ENCODE assay signal across 33 cellular contexts in genomic region chr16:78242231-78242630, GRCh38.
DNase-seq lines count a peak whose midpoint lies in the region; ATAC-seq, FAIRE-seq and TF ChIP-seq lines count a peak whose summit lies in the region.
"Had no signal": no experiment of that assay in that cellular context is flagged by ENCODE, and none has a peak within 500 bp of the region (broad histone marks: within the 10 kb centered on the region; RNA-seq: fewer than 3 reads in every experiment).

No MANE protein-coding gene starts in this region.

- TF ChIP-seq CTCF in IMR-90 (conservative IDR thresholded peaks at IDR 0.05; ENCODE audit: low read depth, low read length): no peak

- H2BK5ac ChIP-seq in IMR-90 (ENCODE audit: low read depth, low read length, poor library complexity, severe bottlenecking) (no peak overlapping the region), mesenchymal stem cell (ENCODE audit: low read depth, low read length, poor library complexity, severe bottlenecking) (peak overlapping the region; percentile 76)

- no peak overlapping the region for H4K5ac ChIP-seq in IMR-90 (ENCODE audit: low read depth, low read length)

- no peak overlapping the region for H3K27ac Mint-ChIP-seq in CD8-positive, alpha-beta memory T cell
- H3K27ac Mint-ChIP-seq: activated CD4-positive, alpha-beta T cell treated with anti-CD3 and anti-CD28 coated beads, Interleukin-2, amount 10 ng/mL, durations not matched to agents 24 days and 14 days; H9; stimulated activated naive CD8-positive, alpha-beta T cell treated with anti-CD3 and anti-CD28 coated beads, Interleukin-15, Interleukin-2, amounts not matched to agents 100 ng/mL and 50 ng/mL, for 24 hours had no signal

- H3K4me3 Mint-ChIP-seq in CD8-positive, alpha-beta memory T cell: no peak overlapping the region
- H3K4me3 Mint-ChIP-seq: activated CD4-positive, alpha-beta T cell treated with anti-CD3 and anti-CD28 coated beads, Interleukin-2, amount 10 ng/mL, durations not matched to agents 24 days and 14 days; activated T-cell treated with anti-CD3 and anti-CD28 coated beads, Interleukin-2, amount 50 U/mL, for 4 hours; H9; neural crest cell; stimulated activated naive CD8-positive, alpha-beta T cell treated with anti-CD3 and anti-CD28 coated beads, Interleukin-15, Interleukin-2, amounts not matched to agents 100 ng/mL and 50 ng/mL, for 24 hours had no signal

- H3K27ac ChIP-seq in IMR-90 (ENCODE audit: insufficient read depth, low read length) (no peak overlapping the region), mesenchymal stem cell (ENCODE audit: low read length, poor library complexity, severe bottlenecking) (peak overlapping the region; percentile 86), skeletal muscle tissue (ENCODE audit: low read depth, low read length) (peak overlapping the region; percentile 30)
- no peak overlapping the region for H3K27ac ChIP-seq in CD8-positive, alpha-beta memory T cell (ENCODE audit: low read depth, low read length)
- H3K27ac ChIP-seq: parathyroid adenoma, right atrium auricular region, thoracic aorta, uterus had no signal

- H2AFZ ChIP-seq in IMR-90 (replicated peaks; ENCODE audit: low read length, poor library complexity) (no peak overlapping the region), mesenchymal stem cell (ENCODE audit: low read depth, low read length) (no peak overlapping the region)
- H2AFZ ChIP-seq: parathyroid adenoma had no signal

- H3K4me3 ChIP-seq in IMR-90 (ENCODE audit: insufficient read depth, low read depth, low read length) (no peak overlapping the region), mesenchymal stem cell (ENCODE audit: insufficient read depth in 1 of 2, low read depth in 1 of 2, low read length in 2 of 2) (no peak overlapping the region), skeletal muscle tissue (ENCODE audit: low read length in 3 of 3) (no peak overlapping the region)
- H3K4me3 ChIP-seq in CD8-positive, alpha-beta memory T cell (ENCODE audit: low read length): no peak overlapping the region
- H3K4me3 ChIP-seq: right atrium auricular region, thoracic aorta, uterus had no signal

- H3K14ac ChIP-seq in IMR-90 (replicated peaks; ENCODE audit: low read depth, low read length) (no peak overlapping the region), mesenchymal stem cell (ENCODE audit: low read length in 2 of 2) (no peak overlapping the region)

- no peak for TF ChIP-seq POLR2A in IMR-90 (IDR thresholded peaks at IDR 0.05; ENCODE audit: low read depth, low read length)

- H3K23ac ChIP-seq in IMR-90 (ENCODE audit: low read depth, low read length) (no peak overlapping the region), mesenchymal stem cell (ENCODE audit: low read length in 2 of 2) (no peak overlapping the region)

- in situ Hi-C loops in IMR-90 (cut with MboI; ENCODE audit: low sequenced_read_pairs): no loop called here

- peak; percentile 58 for FAIRE-seq in islet of Langerhans (lab: Jason Lieb, UNC)
- FAIRE-seq: astrocyte, GM12892 had no signal

- H3K9me3 Mint-ChIP-seq in CD8-positive, alpha-beta memory T cell: peaks cover 0 to 2% (median 0%) of the 10 kb centered on the region in 5 donors
- H3K9me3 Mint-ChIP-seq: activated CD4-positive, alpha-beta T cell treated with anti-CD3 and anti-CD28 coated beads, Interleukin-2, amount 10 ng/mL, durations not matched to agents 24 days and 14 days; activated T-cell treated with anti-CD3 and anti-CD28 coated beads, Interleukin-2, amount 50 U/mL, for 4 hours; H9; neural crest cell; stimulated activated naive CD8-positive, alpha-beta T cell treated with anti-CD3 and anti-CD28 coated beads, Interleukin-15, Interleukin-2, amounts not matched to agents 100 ng/mL and 50 ng/mL, for 24 hours had no signal

- no peaks in the 10 kb centered on the region; the same call in 1 of the 2 replicates for H3K27me3 ChIP-seq in IMR-90 (ENCODE audit: control insufficient read depth, insufficient read depth, low read length)
- no peaks in the 10 kb centered on the region for H3K27me3 ChIP-seq in mesenchymal stem cell (ENCODE audit: control insufficient read depth in 1 of 2, insufficient read depth in 1 of 2, low read length in 2 of 2)
- H3K27me3 ChIP-seq in skeletal muscle tissue (ENCODE audit: control insufficient read depth in 3 of 3, insufficient read depth in 3 of 3, low read length in 3 of 3): no peaks in the 10 kb centered on the region
- no peaks in the 10 kb centered on the region for H3K27me3 ChIP-seq in CD8-positive, alpha-beta memory T cell (ENCODE audit: insufficient read depth, low read length, poor library complexity, severe bottlenecking)
- H3K27me3 ChIP-seq: BE2C, right atrium auricular region, uterus had no signal

- no CpG with 5 or more reads among the region's 5 CpGs for WGBS in IMR-90 (ENCODE audit: extremely low coverage in 2 of 2, insufficient read length in 1 of 2), 2 experiments
- 57% methylated on average over 4 of the region's 5 CpGs for WGBS in mesenchymal stem cell

- H3K18ac ChIP-seq in IMR-90 (ENCODE audit: low read depth, low read length) (no peak overlapping the region), mesenchymal stem cell (ENCODE audit: low read depth in 1 of 2, low read length in 2 of 2) (no peak overlapping the region)

- no peak overlapping the region for H2BK15ac ChIP-seq in IMR-90 (ENCODE audit: low read depth, low read length)
- no peak overlapping the region for H2BK15ac ChIP-seq in mesenchymal stem cell (ENCODE audit: low read depth, poor library complexity, severe bottlenecking)

- H4K91ac ChIP-seq in IMR-90 (ENCODE audit: insufficient read depth, low read depth, low read length) (no peak overlapping the region), mesenchymal stem cell (ENCODE audit: low read length) (no peak overlapping the region)

- H4K8ac ChIP-seq in IMR-90 (ENCODE audit: low read depth in 2 of 2, low read length in 2 of 2) (no peak overlapping the region), mesenchymal stem cell (ENCODE audit: low read length) (no peak overlapping the region)

- no peaks in the 10 kb centered on the region for H4K20me1 ChIP-seq in IMR-90 (ENCODE audit: insufficient read depth, low read length)

- H3K36me3 Mint-ChIP-seq in CD8-positive, alpha-beta memory T cell: peaks cover 0 to 6% (median 5%) of the 10 kb centered on the region in 3 donors

- ATAC-seq in IMR-90 (ENCODE audit: low read depth) (peak; percentile 29; the same call in 1 of the 2 replicates), GM21390 (IDR thresholded peaks at IDR 0.05; ENCODE audit: unreplicated experiment) (no peak)
- ATAC-seq: activated T-cell treated with anti-CD3 and anti-CD28 coated beads, Interleukin-2, amount 50 U/mL, for 4 hours; esophagus mucosa had no signal

- H2AK5ac ChIP-seq in IMR-90 (ENCODE audit: low read depth, low read length) (no peak overlapping the region), mesenchymal stem cell (ENCODE audit: low read length, severe bottlenecking) (peak overlapping the region; percentile 33)

- H3K36me3 ChIP-seq in IMR-90 (ENCODE audit: control insufficient read depth, insufficient read depth, low read length): no peaks in the 10 kb centered on the region
- H3K36me3 ChIP-seq in mesenchymal stem cell (ENCODE audit: control insufficient read depth in 1 of 2, insufficient read depth in 2 of 2, low read depth in 1 of 2, low read length in 2 of 2): peaks cover 0 to 3% of the 10 kb centered on the region in 2 experiments
- no peaks in the 10 kb centered on the region for H3K36me3 ChIP-seq in skeletal muscle tissue (ENCODE audit: control insufficient read depth in 3 of 3, insufficient read depth in 3 of 3, low read length in 3 of 3)
- no peaks in the 10 kb centered on the region for H3K36me3 ChIP-seq in CD8-positive, alpha-beta memory T cell (ENCODE audit: insufficient read depth, low read length)
- H3K36me3 ChIP-seq: BE2C, right atrium auricular region, thoracic aorta, uterus had no signal

- H3K79me1 ChIP-seq in IMR-90 (ENCODE audit: low read depth in 1 of 2, low read length in 2 of 2) (no peaks in the 10 kb centered on the region), mesenchymal stem cell (replicated peaks; ENCODE audit: low read length, poor library complexity, severe bottlenecking) (peaks cover 4% of the 10 kb centered on the region)

- no peak overlapping the region for H3K56ac ChIP-seq in IMR-90 (ENCODE audit: extremely low read depth, insufficient read depth, low read length)

- no peak for DNase-seq in IMR-90
- DNase-seq in mesenchymal stem cell: no peak
- DNase-seq in NCI-H2171 (lab: John Stamatoyannopoulos, UW): no peak
- no peak for DNase-seq in CD8-positive, alpha-beta memory T cell
- no peak for DNase-seq in NCI-H510A (lab: John Stamatoyannopoulos, UW)
- DNase-seq: activated CD4-positive, alpha-beta T cell treated with anti-CD3 and anti-CD28 coated beads, Interleukin-2, amount 10 ng/mL, durations not matched to agents 24 days and 14 days; activated T-cell treated with anti-CD3 and anti-CD28 coated beads, Interleukin-2, amount 50 U/mL, for 4 hours; BE2C; caudate nucleus; cortex of kidney; effector memory CD4-positive, alpha-beta T cell; foreskin fibroblast; H9; Karpas-422; NCI-H1417 treated with DMSO at 0.1 percent for 48 hours; NCI-H2081 treated with DMSO at 0.1 percent for 48 hours; NCI-H345; NCI-H82; stimulated activated CD8-positive, alpha-beta memory T cell treated with anti-CD3 and anti-CD28 coated beads, Interleukin-4, amount 100 ng/mL, for 48 hours; SW 1271; T-helper 9 cell; uterus had no signal

- no peak overlapping the region for H2BK120ac ChIP-seq in IMR-90 (ENCODE audit: low read depth, low read length)
- no peak overlapping the region for H2BK120ac ChIP-seq in mesenchymal stem cell (ENCODE audit: low read depth, low read length)

- intact Hi-C loops in IMR-90 (cut with micrococcal nuclease): no loop called here

- no peaks in the 10 kb centered on the region for H3K9me1 ChIP-seq in IMR-90 (ENCODE audit: insufficient read depth, low read length)

- no peak for TF ChIP-seq RAD21 in IMR-90 (IDR thresholded peaks at IDR 0.05; ENCODE audit: low read length)

- peaks cover 2% of the 10 kb centered on the region; the same call in 1 of the 2 replicates for H3K9me3 ChIP-seq in IMR-90 (ENCODE audit: control insufficient read depth, insufficient read depth, low read length)
- no peaks in the 10 kb centered on the region for H3K9me3 ChIP-seq in mesenchymal stem cell (ENCODE audit: control insufficient read depth, low read length)
- no peaks in the 10 kb centered on the region for H3K9me3 ChIP-seq in skeletal muscle tissue (ENCODE audit: control insufficient read depth in 3 of 3, low read length in 3 of 3)
- no peaks in the 10 kb centered on the region for H3K9me3 ChIP-seq in CD8-positive, alpha-beta memory T cell (ENCODE audit: low read length)
- H3K9me3 ChIP-seq: BE2C, right atrium auricular region, thoracic aorta, uterus had no signal

- no peak overlapping the region for H2BK20ac ChIP-seq in IMR-90 (ENCODE audit: low read depth, low read length)

- no peak overlapping the region for H2BK12ac ChIP-seq in mesenchymal stem cell (ENCODE audit: low read length in 2 of 2)

- POLR2A ChIA-PET in IMR-90 (lab: Charles Lee; ENCODE audit: unreplicated experiment): interaction anchor here (0.6 kb wide), 1 partner anchor 13 kb away, joined by 4 read pairs; no protein-coding TSS in a partner anchor
- POLR2A ChIA-PET in CD8-positive, alpha-beta memory T cell (lab: Charles Lee): no interaction called here

- CTCF ChIA-PET in IMR-90 (lab: Yijun Ruan, JAX): no interaction called here
- CTCF ChIA-PET in CD8-positive, alpha-beta memory T cell (lab: Charles Lee): no interaction called here

- H3K4me1 ChIP-seq in IMR-90 (ENCODE audit: control insufficient read depth, insufficient read depth, low read length) (no peaks in the 10 kb centered on the region), mesenchymal stem cell (ENCODE audit: control insufficient read depth, insufficient read depth, low read depth, low read length) (peaks cover 23% of the 10 kb centered on the region), skeletal muscle tissue (ENCODE audit: control insufficient read depth in 3 of 3, insufficient read depth in 3 of 3, low read length in 3 of 3) (peaks cover 9 to 23% (median 15%) of the 10 kb centered on the region in 3 donors)
- H3K4me1 ChIP-seq in CD8-positive, alpha-beta memory T cell (ENCODE audit: insufficient read depth, low read length): no peaks in the 10 kb centered on the region
- H3K4me1 ChIP-seq: BE2C, parathyroid adenoma, right atrium auricular region, uterus had no signal

- H3K9ac ChIP-seq in IMR-90 (ENCODE audit: low read depth, low read length) (no peak overlapping the region), mesenchymal stem cell (ENCODE audit: low read length) (no peak overlapping the region), skeletal muscle tissue (ENCODE audit: low read depth in 1 of 3, low read length in 3 of 3) (no peak overlapping the region)
- H3K9ac ChIP-seq: parathyroid adenoma had no signal

- H3K4ac ChIP-seq in IMR-90 (ENCODE audit: low read depth, low read length): no peak overlapping the region
- no peak overlapping the region for H3K4ac ChIP-seq in mesenchymal stem cell (ENCODE audit: low read depth in 1 of 2, low read length in 2 of 2)

- no peak overlapping the region for H2AK9ac ChIP-seq in IMR-90 (replicated peaks; ENCODE audit: low read depth, low read length, poor library complexity)

- no peaks in the 10 kb centered on the region for H3K4me1 Mint-ChIP-seq in CD8-positive, alpha-beta memory T cell
- H3K4me1 Mint-ChIP-seq: activated CD4-positive, alpha-beta T cell treated with anti-CD3 and anti-CD28 coated beads, Interleukin-2, amount 10 ng/mL, durations not matched to agents 24 days and 14 days had no signal

- no peak overlapping the region for H3K4me2 ChIP-seq in IMR-90 (ENCODE audit: low read depth, low read length)
- H3K4me2 ChIP-seq in mesenchymal stem cell (ENCODE audit: low read length, poor library complexity, severe bottlenecking): no peak overlapping the region

- no peaks in the 10 kb centered on the region for H3K27me3 Mint-ChIP-seq in CD8-positive, alpha-beta memory T cell
- H3K27me3 Mint-ChIP-seq: activated CD4-positive, alpha-beta T cell treated with anti-CD3 and anti-CD28 coated beads, Interleukin-2, amount 10 ng/mL, durations not matched to agents 24 days and 14 days; stimulated activated naive CD8-positive, alpha-beta T cell treated with anti-CD3 and anti-CD28 coated beads, Interleukin-15, Interleukin-2, amounts not matched to agents 100 ng/mL and 50 ng/mL, for 24 hours had no signal

- BruUV-seq in IMR-90 (replicated peaks; lab: Mats Ljungman, UMichigan): no TSS peak

- dilution Hi-C loops in IMR-90 (cut with HindIII; ENCODE audit: low sequenced_read_pairs, unreplicated experiment): no loop called here

Comparison
In these comparisons a context has a peak if more than half of its experiments do, and no peak if none do; other contexts are left out.
1. H3K27ac ChIP-seq: peak in mesenchymal stem cell (single experiment) and skeletal muscle tissue (single experiment); none in IMR-90 (single experiment) and CD8-positive, alpha-beta memory T cell (single experiment).